21 cellular contexts compared by ENCODE assay signal in genomic region chr4:20122198-20122988, GRCh38.
A peak's percentile ranks its signal among the peaks of the same experiment; 100 is the strongest.
DNase-seq lines count a peak whose midpoint lies in the region; ATAC-seq, FAIRE-seq and TF ChIP-seq lines count a peak whose summit lies in the region.
"Had no signal": no experiment of that assay in that cellular context is flagged by ENCODE, and none has a peak within 500 bp of the region (broad histone marks: within the 10 kb centered on the region; RNA-seq: fewer than 3 reads in every experiment).

No MANE protein-coding gene starts in this region.

- no peaks in the 10 kb centered on the region for H3K9me3 Mint-ChIP-seq in H9

- TF ChIP-seq POLR2A in HepG2 (IDR thresholded peaks at IDR 0.05; ENCODE audit: insufficient read depth in 1 of 2, low read depth in 2 of 2, low read length in 2 of 2): no peak
- TF ChIP-seq POLR2A in right lobe of liver (IDR thresholded peaks at IDR 0.05): no peak
- no peak for TF ChIP-seq POLR2A in H1 (IDR thresholded peaks at IDR 0.05; ENCODE audit: control extremely low read depth in 1 of 2, low read depth in 2 of 2, low read length in 2 of 2)

- no peaks in the 10 kb centered on the region for H3K27me3 Mint-ChIP-seq in H9 (ENCODE audit: low read depth)
- H3K27me3 Mint-ChIP-seq: CD4-positive, alpha-beta memory T cell; CD4-positive, CD25-positive, alpha-beta regulatory T cell; CD8-positive, alpha-beta memory T cell had no signal

- H3K56ac ChIP-seq in H1 (replicated peaks; ENCODE audit: insufficient read length, low read depth, low read length) (no peak overlapping the region), H9 (ENCODE audit: insufficient read length, low read depth, low read length) (no peak overlapping the region)

- H3K79me1 ChIP-seq in H1 (ENCODE audit: low read depth, low read length) (no peaks in the 10 kb centered on the region), H9 (ENCODE audit: insufficient read depth, low read depth, low read length, poor library complexity, severe bottlenecking) (no peaks in the 10 kb centered on the region)

- H3K36me3 ChIP-seq in HepG2 (replicated peaks in 1 of 2; ENCODE audit: control insufficient read depth in 1 of 2, insufficient read depth in 2 of 2, low read length in 2 of 2) (no peaks in the 10 kb centered on the region), right lobe of liver (no peaks in the 10 kb centered on the region), H1 (ENCODE audit: control insufficient read depth in 2 of 4, insufficient read depth in 4 of 4, low read length in 3 of 4) (no peaks in the 10 kb centered on the region)
- H3K36me3 ChIP-seq: BE2C, BLaER1 had no signal

- FAIRE-seq in HepG2 (lab: Jason Lieb, UNC) (no peak), H1 (lab: Jason Lieb, UNC) (no peak)
- FAIRE-seq: G401.6, GM12891, GM19239 had no signal

- H4K20me1 ChIP-seq in HepG2 (ENCODE audit: insufficient read depth, low read length): no peaks in the 10 kb centered on the region
- no peaks in the 10 kb centered on the region for H4K20me1 ChIP-seq in H1 (replicated peaks in 1 of 2; ENCODE audit: control insufficient read depth in 1 of 2, insufficient read depth in 2 of 2, low read length in 2 of 2)
- H4K20me1 ChIP-seq in H9 (ENCODE audit: control insufficient read depth, insufficient read depth, insufficient read length): no peaks in the 10 kb centered on the region
- H4K20me1 ChIP-seq: BLaER1 had no signal

- no peak overlapping the region for H2BK15ac ChIP-seq in H1 (ENCODE audit: low read length)
- no peak overlapping the region for H2BK15ac ChIP-seq in H9 (ENCODE audit: low read depth, low read length)

- no peaks in the 10 kb centered on the region for H3K4me1 Mint-ChIP-seq in H9
- H3K4me1 Mint-ChIP-seq: CD14-positive monocyte; CD4-positive, alpha-beta memory T cell; CD4-positive, CD25-positive, alpha-beta regulatory T cell; CD8-positive, alpha-beta memory T cell had no signal

- TF ChIP-seq CTCF in HepG2 (CRISPR knock-in tag; IDR thresholded peaks at IDR 0.05): no peak
- no peak for TF ChIP-seq CTCF in right lobe of liver (IDR thresholded peaks at IDR 0.05)
- no peak for TF ChIP-seq CTCF in H1 (IDR thresholded peaks at IDR 0.05; ENCODE audit: control extremely low read depth in 1 of 3, insufficient read depth in 1 of 3, low read depth in 1 of 3, low read length in 3 of 3)
- no peak for TF ChIP-seq CTCF in H9 (conservative IDR thresholded peaks at IDR 0.05)

- H3K23ac ChIP-seq in H1 (ENCODE audit: insufficient read length) (no peak overlapping the region), H9 (ENCODE audit: insufficient read length, low read depth, low read length) (no peak overlapping the region)

- TF ChIP-seq EP300 in HepG2 (IDR thresholded peaks at IDR 0.05; ENCODE audit: low read depth in 2 of 2, low read length in 2 of 2) (no peak), HepG2 (CRISPR knock-in tag; IDR thresholded peaks at IDR 0.05; ENCODE audit: borderline replicate concordance) (no peak), H1 (IDR thresholded peaks at IDR 0.05; ENCODE audit: borderline replicate concordance in 1 of 2, low read depth in 2 of 2, low read length in 2 of 2) (no peak)

- H3K27me3 ChIP-seq in HepG2 (ENCODE audit: control insufficient read depth in 1 of 2, insufficient read depth in 2 of 2, low read length in 2 of 2) (no peaks in the 10 kb centered on the region), right lobe of liver (no peaks in the 10 kb centered on the region), H1 (replicated peaks in 1 of 4; ENCODE audit: control insufficient read depth in 3 of 4, extremely low read depth in 1 of 4, insufficient read depth in 3 of 4, low read length in 3 of 4) (no peaks in the 10 kb centered on the region), H9 (ENCODE audit: insufficient read depth, low read length) (no peaks in the 10 kb centered on the region)
- H3K27me3 ChIP-seq: BE2C, BLaER1 had no signal

- POLR2A ChIA-PET in HepG2 (lab: Yijun Ruan, JAX) (no interaction called here), H1 (lab: Charles Lee; ENCODE audit: partially characterized antibody) (no interaction called here)

- H2BK120ac ChIP-seq in H1 (replicated peaks; ENCODE audit: low read depth, low read length) (no peak overlapping the region), H9 (ENCODE audit: low read depth, low read length, poor library complexity, severe bottlenecking) (no peak overlapping the region)

- H3K23me2 ChIP-seq in H1 (ENCODE audit: low read depth, low read length) (no peaks in the 10 kb centered on the region), H9 (ENCODE audit: insufficient read length, low read depth, low read length, poor library complexity, severe bottlenecking) (no peaks in the 10 kb centered on the region)

- H2BK12ac ChIP-seq in H1 (ENCODE audit: low read depth, low read length) (no peak overlapping the region), H9 (ENCODE audit: insufficient read length, low read depth, low read length) (no peak overlapping the region)

- 0% methylated on average over 4 of the region's 4 CpGs for WGBS in HepG2 (ENCODE audit: low lambda C conversion rate)
- 61% methylated on average over 4 of the region's 4 CpGs for WGBS in right lobe of liver (ENCODE audit: insufficient coverage, low coverage, low lambda C conversion rate, missing lambda C conversion rate)
- WGBS in H1 (ENCODE audit: extremely low coverage in 1 of 2, insufficient coverage in 1 of 2, insufficient read length in 1 of 2, insufficient replicate concordance in 2 of 2, low coverage in 1 of 2, low lambda C conversion rate in 2 of 2, missing lambda C conversion rate in 1 of 2), 2 experiments: 90% methylated on average over 4 of the region's 4 CpGs; no CpG with 5 or more reads in 1 of the 2 experiments
- WGBS in H9 (ENCODE audit: extremely low coverage, insufficient read length, low lambda C conversion rate): no CpG with 5 or more reads among the region's 4 CpGs

- CTCF ChIA-PET in HepG2 (lab: Yijun Ruan, JAX; ENCODE audit: low intra/inter-chr PET ratio, low total read pairs) (no interaction called here), H1 (lab: Charles Lee; ENCODE audit: partially characterized antibody) (no interaction called here)

- H3K4me1 ChIP-seq in HepG2 (ENCODE audit: insufficient read depth, low read length) (no peaks in the 10 kb centered on the region), right lobe of liver (no peaks in the 10 kb centered on the region), H1 (replicated peaks in 1 of 4; ENCODE audit: control insufficient read depth in 3 of 4, insufficient read depth in 4 of 4, low read length in 3 of 4) (no peaks in the 10 kb centered on the region), H9 (ENCODE audit: insufficient read depth, low read length) (no peaks in the 10 kb centered on the region)
- H3K4me1 ChIP-seq: BE2C, BLaER1 had no signal

- H4K5ac ChIP-seq in H1 (ENCODE audit: insufficient read length, low read depth, low read length): no peak overlapping the region
- no peak overlapping the region for H4K5ac ChIP-seq in H9 (ENCODE audit: insufficient read length, low read depth, low read length)

- H3K18ac ChIP-seq in H1 (ENCODE audit: extremely low read depth, low read length): no peak overlapping the region
- no peak overlapping the region for H3K18ac ChIP-seq in H9 (ENCODE audit: insufficient read length, low read depth, low read length)

- no peak overlapping the region for H3T11ph ChIP-seq in H9 (ENCODE audit: low read length)

- H3K4ac ChIP-seq in H1 (replicated peaks; ENCODE audit: insufficient read length, low read depth, low read length) (no peak overlapping the region), H9 (ENCODE audit: low read depth, low read length) (no peak overlapping the region)

- no peak overlapping the region for H2BK5ac ChIP-seq in H1 (ENCODE audit: low read depth, low read length)
- no peak overlapping the region for H2BK5ac ChIP-seq in H9 (ENCODE audit: insufficient read length, low read length)

- H2AK5ac ChIP-seq in H1 (ENCODE audit: low read depth, low read length) (no peak overlapping the region), H9 (ENCODE audit: insufficient read length, low read length) (no peak overlapping the region)

- no peak for ATAC-seq in HepG2
- ATAC-seq in right lobe of liver: no peak

- H3K14ac ChIP-seq in H1 (ENCODE audit: insufficient read length): no peak overlapping the region
- no peak overlapping the region for H3K14ac ChIP-seq in H9 (ENCODE audit: insufficient read depth, low read length)

- in situ Hi-C loops in HepG2 (cut with HindIII; ENCODE audit: extremely low pct_ligation_motif_present, low pct_unique_long_range_greater_than_20kb): no loop called here

- H3K9me3 ChIP-seq in HepG2 (ENCODE audit: low read length) (peaks cover 66% of the 10 kb centered on the region), right lobe of liver (no peaks in the 10 kb centered on the region), H1 (ENCODE audit: insufficient read depth in 2 of 2, low read depth in 1 of 2, low read length in 1 of 2) (no peaks in the 10 kb centered on the region), H9 (ENCODE audit: control insufficient read depth, low read depth, low read length) (no peaks in the 10 kb centered on the region)
- H3K9me3 ChIP-seq: BE2C, BLaER1 had no signal

- H3K4me2 ChIP-seq in HepG2 (ENCODE audit: low read depth, low read length) (no peak overlapping the region), H1 (ENCODE audit: insufficient read depth in 1 of 2, low read depth in 2 of 2, low read length in 2 of 2) (no peak overlapping the region), H9 (ENCODE audit: insufficient read depth, insufficient read length, low read length) (no peak overlapping the region)
- H3K4me2 ChIP-seq: BLaER1 had no signal

- H3K4me3 ChIP-seq in HepG2 (replicated peaks in 1 of 3; ENCODE audit: insufficient read depth in 1 of 3, low read depth in 2 of 3, low read length in 3 of 3) (no peak overlapping the region), right lobe of liver (no peak overlapping the region), H1 (ENCODE audit: extremely low read depth in 1 of 4, insufficient read depth in 2 of 4, low read depth in 3 of 4, low read length in 4 of 4) (no peak overlapping the region)
- H3K4me3 ChIP-seq: BLaER1 had no signal

- H3K79me2 ChIP-seq in HepG2 (ENCODE audit: insufficient read depth, low read length) (no peaks in the 10 kb centered on the region), H1 (ENCODE audit: control insufficient read depth in 1 of 2, insufficient read depth in 2 of 2, low read length in 2 of 2) (no peaks in the 10 kb centered on the region), H9 (ENCODE audit: insufficient read depth, low read length) (no peaks in the 10 kb centered on the region)

- H2BK20ac ChIP-seq in H1 (ENCODE audit: low read length) (0 out of 2 replicates have a peak overlapping the region, but pooled peaks have one; percentile 16), H9 (ENCODE audit: low read depth, low read length, poor library complexity, severe bottlenecking) (no peak overlapping the region)

- H3K36me3 Mint-ChIP-seq in H9 (ENCODE audit: insufficient read depth in 1 of 3, low read depth in 3 of 3): no peaks in the 10 kb centered on the region
- H3K36me3 Mint-ChIP-seq: CD14-positive monocyte; CD4-positive, alpha-beta memory T cell; CD4-positive, CD25-positive, alpha-beta regulatory T cell; CD8-positive, alpha-beta memory T cell had no signal

- H3K27ac ChIP-seq in HepG2 (ENCODE audit: extremely low read length, insufficient read depth, low read length) (no peak overlapping the region), right lobe of liver (no peak overlapping the region), H1 (ENCODE audit: low read depth, low read length) (no peak overlapping the region), H9 (ENCODE audit: insufficient read length, low read depth, low read length) (no peak overlapping the region)
- H3K27ac ChIP-seq: 22Rv1, BLaER1 had no signal

- H3K4me3 Mint-ChIP-seq in H9: no peak overlapping the region
- H3K4me3 Mint-ChIP-seq: CD14-positive monocyte; CD4-positive, alpha-beta memory T cell; CD4-positive, CD25-positive, alpha-beta regulatory T cell; CD8-positive, alpha-beta memory T cell had no signal

- H2AFZ ChIP-seq in HepG2 (ENCODE audit: low read length): no peak overlapping the region
- no peak overlapping the region for H2AFZ ChIP-seq in H1 (ENCODE audit: low read length)
- H2AFZ ChIP-seq in H9 (ENCODE audit: low read length): no peak overlapping the region

- TF ChIP-seq RAD21 in HepG2 (CRISPR knock-in tag; IDR thresholded peaks at IDR 0.05) (no peak), H1 (IDR thresholded peaks at IDR 0.05 in 1 of 2, conservative IDR thresholded peaks at IDR 0.05 in 1 of 2; ENCODE audit: low read depth in 2 of 2, low read length in 2 of 2) (no peak)

- H4K8ac ChIP-seq in H1 (ENCODE audit: extremely low read depth, insufficient read depth, low read length) (no peak overlapping the region), H9 (replicated peaks; ENCODE audit: insufficient read length, low read depth, low read length) (no peak overlapping the region)

- no peak overlapping the region for H3K27ac Mint-ChIP-seq in H9
- H3K27ac Mint-ChIP-seq: CD14-positive monocyte; CD4-positive, alpha-beta memory T cell; CD4-positive, CD25-positive, alpha-beta regulatory T cell; CD8-positive, alpha-beta memory T cell had no signal

- no peak overlapping the region for H4K91ac ChIP-seq in H1 (replicated peaks; ENCODE audit: insufficient read length, low read length)
- no peak overlapping the region for H4K91ac ChIP-seq in H9 (ENCODE audit: insufficient read length, low read depth, low read length)

- DNase-seq in HepG2 (ENCODE audit: low spot score): no peak
- no peak for DNase-seq in right lobe of liver
- peak; percentile 53 for DNase-seq in SK-N-DZ (ENCODE audit: low spot score)
- DNase-seq in H1 (ENCODE audit: low read depth in 1 of 2, low spot score in 2 of 2): no peak
- no peak for DNase-seq in D341Med (ENCODE audit: low spot score)
- DNase-seq in H9: no peak
- DNase-seq: ACHN; BE2C; C1 segment of cervical spinal cord; CD4-positive, alpha-beta memory T cell; CD4-positive, CD25-positive, alpha-beta regulatory T cell; CD8-positive, alpha-beta memory T cell; COR-L47; DMS79 treated with DMSO at 0.1 percent for 48 hours; GF-D8 had no signal

- no TSS peak for BruUV-seq in HepG2 (replicated peaks; lab: Mats Ljungman, UMichigan)

- intact Hi-C loops in HepG2 (cut with micrococcal nuclease; ENCODE audit: unreplicated experiment) (no loop called here), right lobe of liver (cut with DNase I) (no loop called here)

- no peak overlapping the region for H3K9ac ChIP-seq in HepG2 (ENCODE audit: insufficient read depth, low read depth, low read length)
- no peak overlapping the region for H3K9ac ChIP-seq in H1 (replicated peaks in 1 of 4; ENCODE audit: extremely low read depth in 1 of 4, low read depth in 3 of 4, low read length in 3 of 4)
- H3K9ac ChIP-seq in H9 (ENCODE audit: extremely low read depth, insufficient read length, low read length): no peak overlapping the region
- H3K9ac ChIP-seq: BLaER1 had no signal

Comparison
In these comparisons a context has a peak if more than half of its experiments do, and no peak if none do; other contexts are left out.
1. Of the 41 proteins assayed by ChIP-seq in both HepG2 and H1: peak only in HepG2: none; only in H1: none; in both: MAFK; in neither: 40.